Comparison of ENCODE assay signal across 1 cellular context in the genomic region with DNA sequence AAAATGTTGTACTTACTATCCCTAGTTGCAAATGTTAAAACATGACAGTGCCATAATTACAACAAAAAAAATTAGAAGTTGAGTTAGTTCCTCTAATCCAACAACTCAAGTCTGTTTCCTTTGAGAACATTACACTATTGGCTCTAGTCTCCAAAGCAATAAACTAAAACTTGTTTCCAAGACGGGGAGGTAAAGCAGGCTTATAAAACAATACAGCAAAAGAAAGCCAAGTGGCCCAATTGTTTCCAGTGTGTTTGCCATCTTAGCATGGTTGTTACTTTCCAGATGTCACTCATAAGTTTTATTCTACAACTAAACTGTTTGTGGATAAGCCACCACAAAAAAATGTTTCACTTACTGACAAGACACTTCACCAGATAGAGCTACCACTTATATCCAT.
TF ChIP-seq lines count a peak whose summit lies in the region.

No MANE protein-coding gene starts in this region.

TF ChIP-seq in GM12878, 131 proteins besides CTCF, POLR2A, EP300 and RAD21:
- TF ChIP-seq, protein P1, sequence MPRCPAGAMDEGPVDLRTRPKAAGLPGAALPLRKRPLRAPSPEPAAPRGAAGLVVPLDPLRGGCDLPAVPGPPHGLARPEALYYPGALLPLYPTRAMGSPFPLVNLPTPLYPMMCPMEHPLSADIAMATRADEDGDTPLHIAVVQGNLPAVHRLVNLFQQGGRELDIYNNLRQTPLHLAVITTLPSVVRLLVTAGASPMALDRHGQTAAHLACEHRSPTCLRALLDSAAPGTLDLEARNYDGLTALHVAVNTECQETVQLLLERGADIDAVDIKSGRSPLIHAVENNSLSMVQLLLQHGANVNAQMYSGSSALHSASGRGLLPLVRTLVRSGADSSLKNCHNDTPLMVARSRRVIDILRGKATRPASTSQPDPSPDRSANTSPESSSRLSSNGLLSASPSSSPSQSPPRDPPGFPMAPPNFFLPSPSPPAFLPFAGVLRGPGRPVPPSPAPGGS (IDR thresholded peaks at IDR 0.05; ENCODE audit: borderline replicate concordance, insufficient read depth, low read depth, low read length, poor library complexity, severe bottlenecking): no peak
- TF ChIP-seq NFXL1 (IDR thresholded peaks at IDR 0.05; ENCODE audit: borderline replicate concordance) (no peak), MEF2B (IDR thresholded peaks at IDR 0.05; ENCODE audit: partially characterized antibody, poor library complexity, severe bottlenecking) (no peak), SUZ12 (IDR thresholded peaks at IDR 0.05; ENCODE audit: unreplicated experiment) (no peak)
